10 cellular contexts compared by ENCODE assay signal in genomic region chr17:50468120-50469004, GRCh38. TPM values are rescaled to one million over a fixed set of nuclear protein-coding genes. Genes with fewer than 3 reads are reported as not detected.
DNase-seq lines count a peak whose midpoint lies in the region; ATAC-seq and TF ChIP-seq lines count a peak whose summit lies in the region.
"Had no signal": no experiment of that assay in that cellular context is flagged by ENCODE, and none has a peak within 500 bp of the region (broad histone marks: within the 10 kb centered on the region; RNA-seq: fewer than 3 reads in every experiment).

Gene CHAD (minus strand): TSS chr17:50468880. CDS start chr17:50468813, 67 bp downstream.

- H3K4me3 Mint-ChIP-seq in activated naive CD8-positive, alpha-beta T cell = peak within 1 kb of the TSS; percentile 61
- no peak within 1 kb of the TSS for H3K4me3 Mint-ChIP-seq in activated naive CD8-positive, alpha-beta T cell treated with anti-CD3 and anti-CD28 coated beads, Interleukin-2, amount 50 U/mL, for 24 hours
- H3K4me3 Mint-ChIP-seq in endothelial cell (ENCODE audit: unreplicated experiment) = peak within 1 kb of the TSS; percentile 62

- peaks cover 25% of the 10 kb centered on the region for H3K4me1 ChIP-seq in mucosa of stomach (ENCODE audit: control insufficient read depth, insufficient read depth, low read length)
- H3K4me1 ChIP-seq in urinary bladder (ENCODE audit: insufficient read depth) = no peaks in the 10 kb centered on the region

- H3K36me3 Mint-ChIP-seq in activated naive CD8-positive, alpha-beta T cell = no peaks in the 10 kb centered on the region
- no peaks in the 10 kb centered on the region for H3K36me3 Mint-ChIP-seq in activated naive CD8-positive, alpha-beta T cell treated with anti-CD3 and anti-CD28 coated beads, Interleukin-2, amount 50 U/mL, for 24 hours (ENCODE audit: low read depth)
- H3K36me3 Mint-ChIP-seq in endothelial cell (ENCODE audit: low read depth, unreplicated experiment) = peaks cover 21% of the 10 kb centered on the region

- no peak for DNase-seq in activated naive CD8-positive, alpha-beta T cell treated with anti-CD3 and anti-CD28 coated beads, Interleukin-2, amount 50 U/mL, for 24 hours
- DNase-seq in endothelial cell (ENCODE audit: low spot score) = peak; percentile 20
- no peak for DNase-seq in activated gamma-delta T cell treated with Interleukin-2 at 50 U/mL for 16 hours
- no peak for DNase-seq in NCI-H1105 (lab: John Stamatoyannopoulos, UW)
- no peak for DNase-seq in activated CD4-positive, alpha-beta T cell treated with anti-CD3 and anti-CD28 coated beads, Interleukin-2, amount 50 U/mL, for 4 hours
- DNase-seq: islet precursor cell had no signal

- H3K9ac ChIP-seq in mucosa of stomach (ENCODE audit: low read length) = peak within 1 kb of the TSS; percentile 17

- peaks cover 15% of the 10 kb centered on the region for H3K4me1 Mint-ChIP-seq in activated naive CD8-positive, alpha-beta T cell (ENCODE audit: low read depth)
- H3K4me1 Mint-ChIP-seq in activated naive CD8-positive, alpha-beta T cell treated with anti-CD3 and anti-CD28 coated beads, Interleukin-2, amount 50 U/mL, for 24 hours = peaks cover 2% of the 10 kb centered on the region
- peaks cover 5% of the 10 kb centered on the region for H3K4me1 Mint-ChIP-seq in endothelial cell (ENCODE audit: unreplicated experiment)

- no peak for ATAC-seq in activated naive CD8-positive, alpha-beta T cell treated with anti-CD3 and anti-CD28 coated beads, Interleukin-2, amount 50 U/mL, for 24 hours

- H3K27ac ChIP-seq in urinary bladder (ENCODE audit: low read depth) = no peak within 1 kb of the TSS

- H3K9me3 Mint-ChIP-seq in activated naive CD8-positive, alpha-beta T cell (ENCODE audit: low read depth) = no peaks in the 10 kb centered on the region
- H3K9me3 Mint-ChIP-seq in activated naive CD8-positive, alpha-beta T cell treated with anti-CD3 and anti-CD28 coated beads, Interleukin-2, amount 50 U/mL, for 24 hours = no peaks in the 10 kb centered on the region
- H3K9me3 Mint-ChIP-seq in endothelial cell (ENCODE audit: unreplicated experiment) = no peaks in the 10 kb centered on the region
- H3K9me3 Mint-ChIP-seq: activated T-helper 2 cell treated with anti-CD3 and anti-CD28 coated beads, Interferon-gamma antibody, Interleukin-2, Interleukin-4, amounts not matched to agents 10 μg/mL and 5 μg/mL and 100 μg/mL, durations not matched to agents 14 hours and 24 hours and 36 hours had no signal

- 38% methylated on average over 66 of the region's 66 CpGs for WGBS in urinary bladder

- peaks cover 13% of the 10 kb centered on the region for H3K27me3 ChIP-seq in mucosa of stomach (ENCODE audit: control insufficient read depth, insufficient read depth, low read length)

- H3K9me3 ChIP-seq in mucosa of stomach (ENCODE audit: control insufficient read depth, low read length) = no peaks in the 10 kb centered on the region

- H3K27me3 Mint-ChIP-seq in activated naive CD8-positive, alpha-beta T cell = peaks cover 6% of the 10 kb centered on the region
- H3K27me3 Mint-ChIP-seq in activated naive CD8-positive, alpha-beta T cell treated with anti-CD3 and anti-CD28 coated beads, Interleukin-2, amount 50 U/mL, for 24 hours = peaks cover 25% of the 10 kb centered on the region
- H3K27me3 Mint-ChIP-seq in endothelial cell (ENCODE audit: unreplicated experiment) = peaks cover 24% of the 10 kb centered on the region

- TF ChIP-seq CTCF in endothelial cell (IDR thresholded peaks at IDR 0.05; ENCODE audit: unreplicated experiment) = no peak

- H3K4me3 ChIP-seq in mucosa of stomach (ENCODE audit: low read length) (no peak within 1 kb of the TSS), urinary bladder (ENCODE audit: low read depth, low read length) (peak within 1 kb of the TSS; percentile 33)

- H3K36me3 ChIP-seq in mucosa of stomach (ENCODE audit: control insufficient read depth, insufficient read depth, low read length) (no peaks in the 10 kb centered on the region), urinary bladder (ENCODE audit: insufficient read depth) (no peaks in the 10 kb centered on the region)

- no peak within 1 kb of the TSS for H3K27ac Mint-ChIP-seq in activated naive CD8-positive, alpha-beta T cell
- H3K27ac Mint-ChIP-seq in activated naive CD8-positive, alpha-beta T cell treated with anti-CD3 and anti-CD28 coated beads, Interleukin-2, amount 50 U/mL, for 24 hours = no peak within 1 kb of the TSS
- no peak within 1 kb of the TSS for H3K27ac Mint-ChIP-seq in endothelial cell (ENCODE audit: unreplicated experiment)
- H3K27ac Mint-ChIP-seq: activated T-helper 2 cell treated with anti-CD3 and anti-CD28 coated beads, Interferon-gamma antibody, Interleukin-2, Interleukin-4, amounts not matched to agents 10 μg/mL and 5 μg/mL and 100 μg/mL, durations not matched to agents 14 hours and 24 hours and 36 hours had no signal

RNA-seq across cellular contexts. Expression of gene CHAD, which starts in this region (rescaled TPM):
- total RNA-seq in endothelial cell (ENCODE audit: unreplicated experiment) (not detected), urinary bladder (0.32 TPM)
- not detected for polyA plus RNA-seq in urinary bladder
- total RNA-seq: activated T-helper 2 cell treated with anti-CD3 and anti-CD28 coated beads, Interferon-gamma antibody, Interleukin-2, Interleukin-4, amounts not matched to agents 10 μg/mL and 5 μg/mL and 100 μg/mL, durations not matched to agents 14 hours and 24 hours and 36 hours had no signal

Comparison
In these comparisons a context has a peak if more than half of its experiments do, and no peak if none do; other contexts are left out.
1. Peak in DNase-seq in endothelial cell; RNA of the gene not detected or under 1 TPM.